28 cellular contexts compared by ENCODE assay signal in genomic region chrX:38382663-38383062, GRCh38. TPM values are rescaled to one million over a fixed set of nuclear protein-coding genes. Genes with fewer than 3 reads are reported as not detected.
"Had no signal": no experiment of that assay in that cellular context is flagged by ENCODE, and none has a peak within 500 bp of the region (broad histone marks: within the 10 kb centered on the region; RNA-seq: fewer than 3 reads in every experiment).

No MANE protein-coding gene starts in this region.

- H3K36me3 ChIP-seq: colonic mucosa, gastrocnemius medialis, neutrophil, right atrium auricular region, sigmoid colon, suprapubic skin, transverse colon, upper lobe of right lung, uterus had no signal

- H3K4me3 ChIP-seq: colonic mucosa, gastrocnemius medialis, lung, right atrium auricular region, sigmoid colon, skin epidermis, suprapubic skin, transverse colon, upper lobe of right lung, uterus had no signal

- DNase-seq: colonic mucosa; effector CD8-positive, alpha-beta T cell; endodermal cell; foreskin fibroblast; gastrocnemius medialis; naive B cell; sigmoid colon; stimulated activated CD4-positive, alpha-beta T cell treated with anti-CD3 and anti-CD28 coated beads, Interleukin-15, amount 100 ng/mL, for 24 hours; stimulated activated CD4-positive, alpha-beta T cell treated with anti-CD3 and anti-CD28 coated beads, Interleukin-2, amount 100 ng/mL, for 48 hours; stimulated activated naive CD4-positive, alpha-beta T cell; stimulated activated naive CD8-positive, alpha-beta T cell treated with anti-CD3 and anti-CD28 coated beads, Interleukin-15, amount 100 ng/mL, for 72 hours; transverse colon; upper lobe of right lung; uterus had no signal

- H2AFZ ChIP-seq: parathyroid adenoma had no signal

- H3K9ac ChIP-seq: parathyroid adenoma had no signal

- H3K4me1 ChIP-seq: colonic mucosa, gastrocnemius medialis, parathyroid adenoma, right atrium auricular region, sigmoid colon, suprapubic skin, transverse colon, upper lobe of right lung, uterus had no signal

- H3K79me2 ChIP-seq: parathyroid adenoma had no signal

- H3K27me3 ChIP-seq: colonic mucosa, gastrocnemius medialis, neutrophil, right atrium auricular region, sigmoid colon, suprapubic skin, transverse colon, upper lobe of right lung, uterus had no signal

- ATAC-seq: esophagus mucosa; gastrocnemius medialis; natural killer cell treated with Interleukin-12 subunit alpha and Interleukin-12 subunit beta and Interleukin-15 and Interleukin-18, amount 100 ng/mL, for 72 hours; stimulated activated naive CD8-positive, alpha-beta T cell treated with anti-CD3 and anti-CD28 coated beads, Interleukin-15, amount 100 ng/mL, for 72 hours; upper lobe of right lung had no signal

- H3K27ac ChIP-seq: colonic mucosa, epithelial cell of prostate, gastrocnemius medialis, neutrophil, parathyroid adenoma, right atrium auricular region, sigmoid colon, skin epidermis, suprapubic skin, transverse colon, upper lobe of right lung, uterus had no signal

- H3K9me3 ChIP-seq: colonic mucosa, gastrocnemius medialis, neutrophil, sigmoid colon, suprapubic skin, transverse colon, upper lobe of right lung, uterus had no signal

RNA-seq across cellular contexts. Expression of gene OTC, which starts 30.3 kb away (rescaled TPM):
- total RNA-seq: endodermal cell; esophagus mucosa; glomerular endothelial cell; mononuclear cell; natural killer cell treated with Interleukin-12 subunit alpha and Interleukin-12 subunit beta and Interleukin-15 and Interleukin-18, amount 100 ng/mL, for 72 hours; osteoblast; progenitor cell of endocrine pancreas; right atrium auricular region; suprapubic skin had no signal
- polyA plus RNA-seq: keratinocyte had no signal
